ENCODE assay signal across 1 cellular context in genomic region chr6:42627044-42627443, GRCh38.
TF ChIP-seq lines count a peak whose summit lies in the region.

No MANE protein-coding gene starts in this region.

TF ChIP-seq in K562, 482 proteins besides CTCF, POLR2A, EP300 and RAD21 (continued from another document and continues in another):
- TF ChIP-seq THAP12 (CRISPR knock-in tag; IDR thresholded peaks at IDR 0.05) (no peak), ZNF583 (CRISPR knock-in tag; IDR thresholded peaks at IDR 0.05) (no peak), CHD7 (IDR thresholded peaks at IDR 0.05; ENCODE audit: low read depth, low read length) (no peak), ARNT (IDR thresholded peaks at IDR 0.05) (no peak), ELF2 (CRISPR knock-in tag; IDR thresholded peaks at IDR 0.05) (no peak), ZNF740 (CRISPR knock-in tag; IDR thresholded peaks at IDR 0.05) (no peak), ZNF740 (tag; IDR thresholded peaks at IDR 0.05) (no peak), RBM15 (IDR thresholded peaks at IDR 0.05; ENCODE audit: insufficient read depth, low read length) (no peak), HDAC3 (IDR thresholded peaks at IDR 0.05; ENCODE audit: borderline replicate concordance, partially characterized antibody) (no peak), EGR1 (conservative IDR thresholded peaks at IDR 0.05) (no peak), ZNF407 (IDR thresholded peaks at IDR 0.05; ENCODE audit: low read depth) (no peak), ZNF282 (CRISPR knock-in tag; IDR thresholded peaks at IDR 0.05) (no peak), NONO (IDR thresholded peaks at IDR 0.05; ENCODE audit: low read depth in 2 of 2, low read length in 1 of 2) (no peak), ZNF77 (CRISPR knock-in tag; IDR thresholded peaks at IDR 0.05) (no peak), ZNF174 (CRISPR knock-in tag; IDR thresholded peaks at IDR 0.05) (no peak), NR3C1 (CRISPR knock-in tag; IDR thresholded peaks at IDR 0.05) (no peak), ADNP (tag; IDR thresholded peaks at IDR 0.05) (no peak), HMGXB4 (CRISPR knock-in tag; IDR thresholded peaks at IDR 0.05) (no peak), ARHGAP35 (IDR thresholded peaks at IDR 0.05; ENCODE audit: partially characterized antibody) (no peak), E2F8 (IDR thresholded peaks at IDR 0.05; ENCODE audit: low read depth, partially characterized antibody) (no peak), KDM2B (CRISPR knock-in tag; IDR thresholded peaks at IDR 0.05) (no peak), ZFP36 (IDR thresholded peaks at IDR 0.05; ENCODE audit: low read depth, low read length, partially characterized antibody) (peak; percentile 7), ZNF232 (CRISPR knock-in tag; IDR thresholded peaks at IDR 0.05) (no peak), SETDB1 (IDR thresholded peaks at IDR 0.05; ENCODE audit: low read length) (no peak), IRF9 (tag; IDR thresholded peaks at IDR 0.05) (peak; percentile 9; the same call in 1 of the 2 replicates), ATF7 (IDR thresholded peaks at IDR 0.05) (no peak)
